27 cellular contexts compared by ENCODE assay signal in the genomic region with DNA sequence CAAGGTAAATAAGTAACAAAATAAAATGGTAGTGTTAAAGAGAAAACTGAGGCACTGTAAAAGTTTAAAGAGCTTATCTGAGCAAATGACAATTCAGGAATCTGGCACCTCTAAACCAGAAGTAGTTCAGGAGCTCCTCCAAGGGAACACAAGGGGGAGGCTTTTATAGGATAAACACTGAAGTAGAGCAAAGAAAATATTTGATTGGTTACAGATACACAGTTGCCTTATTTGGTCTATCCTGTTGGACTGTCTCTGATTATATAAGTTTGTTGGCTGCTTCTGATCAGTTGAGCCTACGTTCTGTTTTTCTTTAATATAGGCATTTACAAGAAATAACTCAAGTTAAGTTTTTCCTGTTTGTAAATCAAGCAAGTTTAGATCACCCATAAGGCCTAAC.
DNase-seq lines count a peak whose midpoint lies in the region; TF ChIP-seq lines count a peak whose summit lies in the region.
"Had no signal": no experiment of that assay in that cellular context is flagged by ENCODE, and none has a peak within 500 bp of the region (broad histone marks: within the 10 kb centered on the region; RNA-seq: fewer than 3 reads in every experiment).

No MANE protein-coding gene starts in this region.

- no peak overlapping the region for H2AK5ac ChIP-seq in mesenchymal stem cell (ENCODE audit: low read length, severe bottlenecking)

- H2BK12ac ChIP-seq in mesenchymal stem cell (ENCODE audit: low read length in 2 of 2), result no peak overlapping the region

- H3K4me3 ChIP-seq in A673 (ENCODE audit: low read depth, low read length, poor library complexity, severe bottlenecking), result no peak overlapping the region
- peak overlapping the region; percentile 48 for H3K4me3 ChIP-seq in Karpas-422 (ENCODE audit: low read length)
- H3K4me3 ChIP-seq in mesenchymal stem cell (ENCODE audit: insufficient read depth in 1 of 2, low read depth in 1 of 2, low read length in 2 of 2), result no peak overlapping the region
- H3K4me3 ChIP-seq: GM12878 had no signal

- DNase-seq in NCI-H82 (lab: John Stamatoyannopoulos, UW), result peak; percentile 6
- DNase-seq in NCI-H82 treated with DMSO at 0.1 percent for 48 hours (lab: John Stamatoyannopoulos, UW; ENCODE audit: unreplicated experiment), result no peak
- DNase-seq in A673 (ENCODE audit: low spot score), result peak; percentile 1
- no peak for DNase-seq in Karpas-422
- peak; percentile 10 for DNase-seq in mesenchymal stem cell
- DNase-seq in central memory CD4-positive, alpha-beta T cell, result no peak
- DNase-seq in hippocampal formation (lab: John Stamatoyannopoulos, UW), result no peak
- DNase-seq in DMS79 treated with DMSO at 0.1 percent for 48 hours (lab: John Stamatoyannopoulos, UW), result no peak
- DNase-seq: C1 segment of cervical spinal cord; CD4-positive, alpha-beta memory T cell; COR-L47; DMS53; GDM1; HCEC 1CT; Kasumi-1; MV-4-11; NCI-H1105; NCI-H1436 treated with DMSO at 0.1 percent for 48 hours; NCI-H187 treated with DMSO at 0.1 percent for 48 hours; NCI-H2107; NCI-H524; NCI-H748 treated with DMSO at 0.1 percent for 48 hours; SK-N-SH; SW 1271 had no signal

- H3K27ac ChIP-seq in A673 (ENCODE audit: low read depth, low read length, poor library complexity, severe bottlenecking), result no peak overlapping the region
- peak overlapping the region; percentile 93 for H3K27ac ChIP-seq in Karpas-422 (ENCODE audit: low read length)
- no peak overlapping the region for H3K27ac ChIP-seq in mesenchymal stem cell (ENCODE audit: low read length, poor library complexity, severe bottlenecking)
- H3K27ac ChIP-seq: 22Rv1, RWPE1 had no signal

- H3K9me3 ChIP-seq in A673 (ENCODE audit: low read depth, low read length, poor library complexity, severe bottlenecking) (no peaks in the 10 kb centered on the region), Karpas-422 (ENCODE audit: low read length) (no peaks in the 10 kb centered on the region), mesenchymal stem cell (ENCODE audit: control insufficient read depth, low read length) (no peaks in the 10 kb centered on the region)
- H3K9me3 ChIP-seq: SK-N-SH had no signal

- CTCF ChIA-PET in A673 (lab: Charles Lee), result no interaction called here

- no peaks in the 10 kb centered on the region for H3K9me2 ChIP-seq in Karpas-422 (replicated peaks; ENCODE audit: insufficient read depth, low read length)
- H3K9me2 ChIP-seq: SK-N-SH had no signal

- no peak overlapping the region for H3K14ac ChIP-seq in mesenchymal stem cell (ENCODE audit: low read length in 2 of 2)

- no peak for TF ChIP-seq CTCF in A673 (conservative IDR thresholded peaks at IDR 0.05; ENCODE audit: low read depth, low read length)

- H3K36me3 ChIP-seq in A673 (ENCODE audit: insufficient read depth, low read length, poor library complexity, severe bottlenecking) (no peaks in the 10 kb centered on the region), Karpas-422 (ENCODE audit: insufficient read depth, low read length) (no peaks in the 10 kb centered on the region), mesenchymal stem cell (ENCODE audit: control insufficient read depth in 1 of 2, insufficient read depth in 2 of 2, low read depth in 1 of 2, low read length in 2 of 2) (no peaks in the 10 kb centered on the region)

- H3K18ac ChIP-seq in mesenchymal stem cell (ENCODE audit: low read depth in 1 of 2, low read length in 2 of 2), result no peak overlapping the region

- H3K4me2 ChIP-seq in Karpas-422 (ENCODE audit: low read depth, low read length, poor library complexity, severe bottlenecking), result peak overlapping the region; percentile 72
- no peak overlapping the region for H3K4me2 ChIP-seq in mesenchymal stem cell (ENCODE audit: low read length, poor library complexity, severe bottlenecking)
- H3K4me2 ChIP-seq: SK-N-SH had no signal

- peak overlapping the region; percentile 41 for H3K9ac ChIP-seq in Karpas-422 (ENCODE audit: low read length)
- no peak overlapping the region for H3K9ac ChIP-seq in mesenchymal stem cell (ENCODE audit: low read length)
- H3K9ac ChIP-seq: SK-N-SH had no signal

- H2AFZ ChIP-seq in Karpas-422 (ENCODE audit: low read length) (no peak overlapping the region), mesenchymal stem cell (ENCODE audit: low read depth, low read length) (no peak overlapping the region)

- no CpG with 5 or more reads among the region's 1 CpG for WGBS in mesenchymal stem cell

- H3K4me1 ChIP-seq in A673 (ENCODE audit: insufficient read depth, low read length, poor library complexity, severe bottlenecking) (no peaks in the 10 kb centered on the region), Karpas-422 (ENCODE audit: low read length) (peaks cover 58% of the 10 kb centered on the region), mesenchymal stem cell (ENCODE audit: control insufficient read depth, insufficient read depth, low read depth, low read length) (peaks cover 2% of the 10 kb centered on the region)

- no peak overlapping the region for H4K8ac ChIP-seq in mesenchymal stem cell (ENCODE audit: low read length)

- no peaks in the 10 kb centered on the region for H3K79me2 ChIP-seq in Karpas-422 (ENCODE audit: low read length)

- H2BK120ac ChIP-seq in mesenchymal stem cell (ENCODE audit: low read depth, low read length), result no peak overlapping the region

- no peak overlapping the region for H4K91ac ChIP-seq in mesenchymal stem cell (ENCODE audit: low read length)

- BruUV-seq in A673 (replicated peaks; lab: Mats Ljungman, UMichigan), result no TSS peak

- H4K20me1 ChIP-seq in Karpas-422 (ENCODE audit: insufficient read depth, low read depth, low read length), result no peaks in the 10 kb centered on the region

- POLR2A ChIA-PET in A673 (lab: Charles Lee; ENCODE audit: low non-redundant PET), result no interaction called here

- intact Hi-C loops in A673 (cut with micrococcal nuclease; ENCODE audit: unreplicated experiment), result no loop called here

- H3K27me3 ChIP-seq in A673 (replicated peaks; ENCODE audit: insufficient read depth, low read depth, low read length, poor library complexity) (no peaks in the 10 kb centered on the region), Karpas-422 (ENCODE audit: low read length) (no peaks in the 10 kb centered on the region), mesenchymal stem cell (ENCODE audit: control insufficient read depth in 1 of 2, insufficient read depth in 1 of 2, low read length in 2 of 2) (no peaks in the 10 kb centered on the region)

- no peak overlapping the region for H2BK5ac ChIP-seq in mesenchymal stem cell (ENCODE audit: low read depth, low read length, poor library complexity, severe bottlenecking)

- no peak overlapping the region for H3K23ac ChIP-seq in mesenchymal stem cell (ENCODE audit: low read length in 2 of 2)

- no peak overlapping the region for H2BK15ac ChIP-seq in mesenchymal stem cell (ENCODE audit: low read depth, poor library complexity, severe bottlenecking)

- no peaks in the 10 kb centered on the region for H3K79me1 ChIP-seq in mesenchymal stem cell (replicated peaks; ENCODE audit: low read length, poor library complexity, severe bottlenecking)

- H3K4ac ChIP-seq in mesenchymal stem cell (ENCODE audit: low read depth in 1 of 2, low read length in 2 of 2), result no peak overlapping the region

Comparison
In these comparisons a context has a peak if more than half of its experiments do, and no peak if none do; other contexts are left out.
1. DNase-seq: peak in NCI-H82 (single experiment), A673 (single experiment) and mesenchymal stem cell (single experiment); none in NCI-H82 treated with DMSO at 0.1 percent for 48 hours (single experiment), Karpas-422 (single experiment), central memory CD4-positive, alpha-beta T cell (single experiment), hippocampal formation (0 of 2) and DMS79 treated with DMSO at 0.1 percent for 48 hours (single experiment).